ENCODE assay signal across 1 cellular context in the genomic region with DNA sequence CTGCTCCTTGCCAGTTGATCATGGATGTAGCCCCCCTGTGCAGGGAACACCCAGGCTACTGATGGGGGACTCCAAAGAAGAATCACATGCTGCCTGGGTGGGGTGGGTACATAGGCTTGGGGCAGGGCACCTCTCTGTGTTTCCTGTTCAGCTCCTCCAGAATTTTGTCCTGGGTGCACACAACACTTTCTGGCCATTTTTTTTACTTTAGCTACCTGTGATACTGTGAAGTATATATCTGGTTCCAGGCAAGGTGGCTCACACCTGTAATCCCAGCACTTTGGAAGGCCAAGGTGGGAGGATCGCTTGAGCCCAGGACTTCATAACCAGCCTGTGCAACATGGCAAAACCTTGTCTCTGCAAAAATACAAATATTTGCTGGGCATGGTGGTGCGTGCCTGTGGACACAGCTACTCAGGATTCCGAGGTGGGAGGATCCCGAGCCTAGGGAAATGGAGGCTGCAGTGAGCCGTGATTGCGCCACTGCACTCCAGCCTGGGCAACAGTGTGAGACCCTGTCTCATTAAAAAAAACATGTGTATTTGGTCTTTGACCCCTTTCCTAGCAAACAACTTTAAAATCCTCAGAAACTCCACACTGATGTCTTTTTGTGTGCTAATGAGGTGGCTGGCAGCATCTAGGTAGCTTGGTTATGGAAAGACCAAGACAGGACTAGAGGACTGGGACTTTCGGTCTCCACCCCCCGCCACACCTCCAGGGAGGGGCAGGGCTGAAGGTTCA.
TF ChIP-seq lines count a peak whose summit lies in the region.

No MANE protein-coding gene starts in this region.

TF ChIP-seq in HepG2, 621 proteins besides CTCF, POLR2A, EP300 and RAD21 (continued from another document and continues in another):
- TF ChIP-seq KLF9 (CRISPR knock-in tag; IDR thresholded peaks at IDR 0.05; ENCODE audit: low read depth): peak; percentile 68
- TF ChIP-seq, protein P1, sequence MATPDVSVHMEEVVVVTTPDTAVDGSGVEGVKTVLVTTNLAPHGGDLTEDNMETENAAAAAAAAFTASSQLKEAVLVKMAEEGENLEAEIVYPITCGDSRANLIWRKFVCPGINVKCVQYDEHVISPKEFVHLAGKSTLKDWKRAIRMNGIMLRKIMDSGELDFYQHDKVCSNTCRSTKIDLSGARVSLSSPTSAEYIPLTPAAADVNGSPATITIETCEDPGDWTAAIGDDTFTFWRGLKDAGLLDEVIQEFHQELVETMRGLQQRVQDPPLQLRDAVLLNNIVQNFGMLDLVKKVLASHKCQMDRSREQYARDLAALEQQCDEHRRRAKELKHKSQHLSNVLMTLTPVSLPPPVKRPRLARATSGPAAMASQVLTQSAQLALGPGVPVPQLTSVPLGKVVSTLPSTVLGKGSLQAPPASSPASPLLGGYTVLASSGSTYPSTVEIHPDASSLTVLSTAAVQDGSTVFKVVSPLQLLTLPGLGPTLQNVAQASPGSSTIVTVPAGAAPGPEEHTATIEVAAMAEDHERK (CRISPR knock-in tag; IDR thresholded peaks at IDR 0.05; ENCODE audit: low read depth): no peak
- TF ChIP-seq, protein P2, sequence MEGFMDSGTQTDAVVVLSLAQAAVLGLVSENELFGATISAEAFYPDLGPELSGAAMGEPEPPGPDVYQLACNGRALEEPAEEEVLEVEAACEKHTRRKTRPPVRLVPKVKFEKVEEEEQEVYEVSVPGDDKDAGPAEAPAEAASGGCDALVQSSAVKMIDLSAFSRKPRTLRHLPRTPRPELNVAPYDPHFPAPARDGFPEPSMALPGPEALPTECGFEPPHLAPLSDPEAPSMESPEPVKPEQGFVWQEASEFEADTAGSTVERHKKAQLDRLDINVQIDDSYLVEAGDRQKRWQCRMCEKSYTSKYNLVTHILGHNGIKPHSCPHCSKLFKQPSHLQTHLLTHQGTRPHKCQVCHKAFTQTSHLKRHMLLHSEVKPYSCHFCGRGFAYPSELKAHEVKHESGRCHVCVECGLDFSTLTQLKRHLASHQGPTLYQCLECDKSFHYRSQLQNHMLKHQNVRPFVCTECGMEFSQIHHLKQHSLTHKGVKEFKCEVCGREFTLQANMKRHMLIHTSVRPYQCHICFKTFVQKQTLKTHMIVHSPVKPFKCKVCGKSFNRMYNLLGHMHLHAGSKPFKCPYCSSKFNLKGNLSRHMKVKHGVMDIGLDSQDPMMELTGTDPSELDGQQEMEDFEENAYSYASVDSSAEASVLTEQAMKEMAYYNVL (CRISPR knock-in tag; IDR thresholded peaks at IDR 0.05; ENCODE audit: borderline replicate concordance): peak; percentile 63; the same call in 1 of the 2 replicates
- TF ChIP-seq, protein P3, sequence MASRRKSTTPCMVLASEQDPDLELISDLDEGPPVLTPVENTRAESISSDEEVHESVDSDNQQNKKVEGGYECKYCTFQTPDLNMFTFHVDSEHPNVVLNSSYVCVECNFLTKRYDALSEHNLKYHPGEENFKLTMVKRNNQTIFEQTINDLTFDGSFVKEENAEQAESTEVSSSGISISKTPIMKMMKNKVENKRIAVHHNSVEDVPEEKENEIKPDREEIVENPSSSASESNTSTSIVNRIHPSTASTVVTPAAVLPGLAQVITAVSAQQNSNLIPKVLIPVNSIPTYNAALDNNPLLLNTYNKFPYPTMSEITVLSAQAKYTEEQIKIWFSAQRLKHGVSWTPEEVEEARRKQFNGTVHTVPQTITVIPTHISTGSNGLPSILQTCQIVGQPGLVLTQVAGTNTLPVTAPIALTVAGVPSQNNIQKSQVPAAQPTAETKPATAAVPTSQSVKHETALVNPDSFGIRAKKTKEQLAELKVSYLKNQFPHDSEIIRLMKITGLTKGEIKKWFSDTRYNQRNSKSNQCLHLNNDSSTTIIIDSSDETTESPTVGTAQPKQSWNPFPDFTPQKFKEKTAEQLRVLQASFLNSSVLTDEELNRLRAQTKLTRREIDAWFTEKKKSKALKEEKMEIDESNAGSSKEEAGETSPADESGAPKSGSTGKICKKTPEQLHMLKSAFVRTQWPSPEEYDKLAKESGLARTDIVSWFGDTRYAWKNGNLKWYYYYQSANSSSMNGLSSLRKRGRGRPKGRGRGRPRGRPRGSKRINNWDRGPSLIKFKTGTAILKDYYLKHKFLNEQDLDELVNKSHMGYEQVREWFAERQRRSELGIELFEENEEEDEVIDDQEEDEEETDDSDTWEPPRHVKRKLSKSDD (CRISPR knock-in tag; IDR thresholded peaks at IDR 0.05; ENCODE audit: low read depth): peak; percentile 96
- 0 out of 2 replicates have a peak, but pooled peaks have one; percentile 11 for TF ChIP-seq ZNF768 (CRISPR knock-in tag; IDR thresholded peaks at IDR 0.05)
- no peak for TF ChIP-seq RFX5 (IDR thresholded peaks at IDR 0.05; ENCODE audit: low read depth, low read length)
- TF ChIP-seq MEF2D (CRISPR knock-in tag; IDR thresholded peaks at IDR 0.05): peak; percentile 88
- TF ChIP-seq ZNF782 (CRISPR knock-in tag; IDR thresholded peaks at IDR 0.05; ENCODE audit: borderline replicate concordance): no peak
- TF ChIP-seq, protein P4, sequence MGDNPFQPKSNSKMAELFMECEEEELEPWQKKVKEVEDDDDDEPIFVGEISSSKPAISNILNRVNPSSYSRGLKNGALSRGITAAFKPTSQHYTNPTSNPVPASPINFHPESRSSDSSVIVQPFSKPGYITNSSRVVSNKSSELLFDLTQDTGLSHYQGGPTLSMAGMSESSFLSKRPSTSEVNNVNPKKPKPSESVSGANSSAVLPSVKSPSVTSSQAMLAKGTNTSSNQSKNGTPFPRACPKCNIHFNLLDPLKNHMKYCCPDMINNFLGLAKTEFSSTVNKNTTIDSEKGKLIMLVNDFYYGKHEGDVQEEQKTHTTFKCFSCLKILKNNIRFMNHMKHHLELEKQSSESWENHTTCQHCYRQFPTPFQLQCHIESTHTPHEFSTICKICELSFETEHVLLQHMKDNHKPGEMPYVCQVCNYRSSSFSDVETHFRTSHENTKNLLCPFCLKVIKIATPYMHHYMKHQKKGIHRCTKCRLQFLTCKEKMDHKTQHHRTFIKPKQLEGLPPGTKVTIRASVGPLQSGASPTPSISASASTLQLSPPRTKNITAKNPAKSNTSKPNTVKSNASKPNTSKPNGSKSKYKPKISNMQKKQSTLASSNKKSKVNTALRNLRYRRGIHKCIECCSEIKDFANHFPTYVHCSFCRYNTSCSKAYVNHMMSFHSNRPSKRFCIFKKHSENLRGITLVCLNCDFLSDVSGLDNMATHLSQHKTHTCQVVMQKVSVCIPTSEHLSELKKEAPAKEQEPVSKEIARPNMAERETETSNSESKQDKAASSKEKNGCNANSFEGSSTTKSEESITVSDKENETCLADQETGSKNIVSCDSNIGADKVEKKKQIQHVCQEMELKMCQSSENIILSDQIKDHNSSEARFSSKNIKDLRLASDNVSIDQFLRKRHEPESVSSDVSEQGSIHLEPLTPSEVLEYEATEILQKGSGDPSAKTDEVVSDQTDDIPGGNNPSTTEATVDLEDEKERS (CRISPR knock-in tag; IDR thresholded peaks at IDR 0.05): peak; percentile 96
- TF ChIP-seq, protein P5, sequence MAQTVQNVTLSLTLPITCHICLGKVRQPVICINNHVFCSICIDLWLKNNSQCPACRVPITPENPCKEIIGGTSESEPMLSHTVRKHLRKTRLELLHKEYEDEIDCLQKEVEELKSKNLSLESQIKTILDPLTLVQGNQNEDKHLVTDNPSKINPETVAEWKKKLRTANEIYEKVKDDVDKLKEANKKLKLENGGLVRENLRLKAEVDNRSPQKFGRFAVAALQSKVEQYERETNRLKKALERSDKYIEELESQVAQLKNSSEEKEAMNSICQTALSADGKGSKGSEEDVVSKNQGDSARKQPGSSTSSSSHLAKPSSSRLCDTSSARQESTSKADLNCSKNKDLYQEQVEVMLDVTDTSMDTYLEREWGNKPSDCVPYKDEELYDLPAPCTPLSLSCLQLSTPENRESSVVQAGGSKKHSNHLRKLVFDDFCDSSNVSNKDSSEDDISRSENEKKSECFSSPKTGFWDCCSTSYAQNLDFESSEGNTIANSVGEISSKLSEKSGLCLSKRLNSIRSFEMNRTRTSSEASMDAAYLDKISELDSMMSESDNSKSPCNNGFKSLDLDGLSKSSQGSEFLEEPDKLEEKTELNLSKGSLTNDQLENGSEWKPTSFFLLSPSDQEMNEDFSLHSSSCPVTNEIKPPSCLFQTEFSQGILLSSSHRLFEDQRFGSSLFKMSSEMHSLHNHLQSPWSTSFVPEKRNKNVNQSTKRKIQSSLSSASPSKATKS (CRISPR knock-in tag; IDR thresholded peaks at IDR 0.05): peak; percentile 68; the same call in 1 of the 2 replicates
- TF ChIP-seq MXI1 (IDR thresholded peaks at IDR 0.05; ENCODE audit: borderline replicate concordance, low read depth, low read length): no peak
- TF ChIP-seq, protein P6, sequence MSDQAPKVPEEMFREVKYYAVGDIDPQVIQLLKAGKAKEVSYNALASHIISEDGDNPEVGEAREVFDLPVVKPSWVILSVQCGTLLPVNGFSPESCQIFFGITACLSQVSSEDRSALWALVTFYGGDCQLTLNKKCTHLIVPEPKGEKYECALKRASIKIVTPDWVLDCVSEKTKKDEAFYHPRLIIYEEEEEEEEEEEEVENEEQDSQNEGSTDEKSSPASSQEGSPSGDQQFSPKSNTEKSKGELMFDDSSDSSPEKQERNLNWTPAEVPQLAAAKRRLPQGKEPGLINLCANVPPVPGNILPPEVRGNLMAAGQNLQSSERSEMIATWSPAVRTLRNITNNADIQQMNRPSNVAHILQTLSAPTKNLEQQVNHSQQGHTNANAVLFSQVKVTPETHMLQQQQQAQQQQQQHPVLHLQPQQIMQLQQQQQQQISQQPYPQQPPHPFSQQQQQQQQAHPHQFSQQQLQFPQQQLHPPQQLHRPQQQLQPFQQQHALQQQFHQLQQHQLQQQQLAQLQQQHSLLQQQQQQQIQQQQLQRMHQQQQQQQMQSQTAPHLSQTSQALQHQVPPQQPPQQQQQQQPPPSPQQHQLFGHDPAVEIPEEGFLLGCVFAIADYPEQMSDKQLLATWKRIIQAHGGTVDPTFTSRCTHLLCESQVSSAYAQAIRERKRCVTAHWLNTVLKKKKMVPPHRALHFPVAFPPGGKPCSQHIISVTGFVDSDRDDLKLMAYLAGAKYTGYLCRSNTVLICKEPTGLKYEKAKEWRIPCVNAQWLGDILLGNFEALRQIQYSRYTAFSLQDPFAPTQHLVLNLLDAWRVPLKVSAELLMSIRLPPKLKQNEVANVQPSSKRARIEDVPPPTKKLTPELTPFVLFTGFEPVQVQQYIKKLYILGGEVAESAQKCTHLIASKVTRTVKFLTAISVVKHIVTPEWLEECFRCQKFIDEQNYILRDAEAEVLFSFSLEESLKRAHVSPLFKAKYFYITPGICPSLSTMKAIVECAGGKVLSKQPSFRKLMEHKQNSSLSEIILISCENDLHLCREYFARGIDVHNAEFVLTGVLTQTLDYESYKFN (CRISPR knock-in tag; conservative IDR thresholded peaks at IDR 0.05): peak; percentile 92
- no peak for TF ChIP-seq ATAD3A (CRISPR knock-in tag; IDR thresholded peaks at IDR 0.05)
- TF ChIP-seq SALL1 (CRISPR knock-in tag; IDR thresholded peaks at IDR 0.05): peak; percentile 92
- no peak for TF ChIP-seq KLF11 (CRISPR knock-in tag; IDR thresholded peaks at IDR 0.05)
- no peak for TF ChIP-seq ATM (IDR thresholded peaks at IDR 0.05; ENCODE audit: borderline replicate concordance)
- TF ChIP-seq PTBP1 (IDR thresholded peaks at IDR 0.05; ENCODE audit: low read depth, low read length, poor library complexity, severe bottlenecking): no peak
- no peak for TF ChIP-seq HNRNPL (IDR thresholded peaks at IDR 0.05; ENCODE audit: low read depth, low read length)
- no peak for TF ChIP-seq ZNF230 (CRISPR knock-in tag; IDR thresholded peaks at IDR 0.05)
- TF ChIP-seq ARHGAP35 (CRISPR knock-in tag; IDR thresholded peaks at IDR 0.05; ENCODE audit: borderline replicate concordance): no peak
- no peak for TF ChIP-seq AGO1 (IDR thresholded peaks at IDR 0.05; ENCODE audit: low read depth, low read length, poor library complexity, severe bottlenecking)
- TF ChIP-seq IKZF1 (IDR thresholded peaks at IDR 0.05): no peak
- no peak for TF ChIP-seq MAFG (CRISPR knock-in tag; IDR thresholded peaks at IDR 0.05)
- TF ChIP-seq PRMT3 (CRISPR knock-in tag; IDR thresholded peaks at IDR 0.05; ENCODE audit: borderline replicate concordance, low read depth): peak; percentile 49; the same call in 1 of the 2 replicates
- TF ChIP-seq DR1 (CRISPR knock-in tag; IDR thresholded peaks at IDR 0.05): no peak
- TF ChIP-seq, protein P7, sequence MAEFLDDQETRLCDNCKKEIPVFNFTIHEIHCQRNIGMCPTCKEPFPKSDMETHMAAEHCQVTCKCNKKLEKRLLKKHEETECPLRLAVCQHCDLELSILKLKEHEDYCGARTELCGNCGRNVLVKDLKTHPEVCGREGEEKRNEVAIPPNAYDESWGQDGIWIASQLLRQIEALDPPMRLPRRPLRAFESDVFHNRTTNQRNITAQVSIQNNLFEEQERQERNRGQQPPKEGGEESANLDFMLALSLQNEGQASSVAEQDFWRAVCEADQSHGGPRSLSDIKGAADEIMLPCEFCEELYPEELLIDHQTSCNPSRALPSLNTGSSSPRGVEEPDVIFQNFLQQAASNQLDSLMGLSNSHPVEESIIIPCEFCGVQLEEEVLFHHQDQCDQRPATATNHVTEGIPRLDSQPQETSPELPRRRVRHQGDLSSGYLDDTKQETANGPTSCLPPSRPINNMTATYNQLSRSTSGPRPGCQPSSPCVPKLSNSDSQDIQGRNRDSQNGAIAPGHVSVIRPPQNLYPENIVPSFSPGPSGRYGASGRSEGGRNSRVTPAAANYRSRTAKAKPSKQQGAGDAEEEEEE (CRISPR knock-in tag; IDR thresholded peaks at IDR 0.05; ENCODE audit: borderline replicate concordance): no peak
- no peak for TF ChIP-seq KAT2B (IDR thresholded peaks at IDR 0.05; ENCODE audit: borderline replicate concordance, low read depth, low read length)
- 0 out of 2 replicates have a peak, but pooled peaks have one; percentile 50 for TF ChIP-seq SP140L (CRISPR knock-in tag; IDR thresholded peaks at IDR 0.05; ENCODE audit: borderline replicate concordance)
- TF ChIP-seq, protein P8, sequence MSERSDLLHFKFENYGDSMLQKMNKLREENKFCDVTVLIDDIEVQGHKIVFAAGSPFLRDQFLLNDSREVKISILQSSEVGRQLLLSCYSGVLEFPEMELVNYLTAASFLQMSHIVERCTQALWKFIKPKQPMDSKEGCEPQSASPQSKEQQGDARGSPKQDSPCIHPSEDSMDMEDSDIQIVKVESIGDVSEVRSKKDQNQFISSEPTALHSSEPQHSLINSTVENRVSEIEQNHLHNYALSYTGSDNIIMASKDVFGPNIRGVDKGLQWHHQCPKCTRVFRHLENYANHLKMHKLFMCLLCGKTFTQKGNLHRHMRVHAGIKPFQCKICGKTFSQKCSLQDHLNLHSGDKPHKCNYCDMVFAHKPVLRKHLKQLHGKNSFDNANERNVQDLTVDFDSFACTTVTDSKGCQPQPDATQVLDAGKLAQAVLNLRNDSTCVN (CRISPR knock-in tag; IDR thresholded peaks at IDR 0.05; ENCODE audit: borderline replicate concordance): peak; percentile 67
- peak; percentile 76 for TF ChIP-seq ISL2 (CRISPR knock-in tag; IDR thresholded peaks at IDR 0.05)
- TF ChIP-seq STAT5B (CRISPR knock-in tag; IDR thresholded peaks at IDR 0.05): 0 out of 2 replicates have a peak, but pooled peaks have one; percentile 16
- TF ChIP-seq SKI (IDR thresholded peaks at IDR 0.05; ENCODE audit: partially characterized antibody): peak; percentile 51
- no peak for TF ChIP-seq ZSCAN12 (CRISPR knock-in tag; IDR thresholded peaks at IDR 0.05)
- TF ChIP-seq, protein P9, sequence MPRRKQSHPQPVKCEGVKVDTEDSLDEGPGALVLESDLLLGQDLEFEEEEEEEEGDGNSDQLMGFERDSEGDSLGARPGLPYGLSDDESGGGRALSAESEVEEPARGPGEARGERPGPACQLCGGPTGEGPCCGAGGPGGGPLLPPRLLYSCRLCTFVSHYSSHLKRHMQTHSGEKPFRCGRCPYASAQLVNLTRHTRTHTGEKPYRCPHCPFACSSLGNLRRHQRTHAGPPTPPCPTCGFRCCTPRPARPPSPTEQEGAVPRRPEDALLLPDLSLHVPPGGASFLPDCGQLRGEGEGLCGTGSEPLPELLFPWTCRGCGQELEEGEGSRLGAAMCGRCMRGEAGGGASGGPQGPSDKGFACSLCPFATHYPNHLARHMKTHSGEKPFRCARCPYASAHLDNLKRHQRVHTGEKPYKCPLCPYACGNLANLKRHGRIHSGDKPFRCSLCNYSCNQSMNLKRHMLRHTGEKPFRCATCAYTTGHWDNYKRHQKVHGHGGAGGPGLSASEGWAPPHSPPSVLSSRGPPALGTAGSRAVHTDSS (CRISPR knock-in tag; conservative IDR thresholded peaks at IDR 0.05): no peak
- no peak for TF ChIP-seq JARID2 (CRISPR knock-in tag; IDR thresholded peaks at IDR 0.05; ENCODE audit: insufficient replicate concordance)
